ENCODE assay signal across 10 cellular contexts in genomic region chr2:37322368-37322767, GRCh38. TPM values are rescaled to one million over a fixed set of nuclear protein-coding genes. Genes with fewer than 3 reads are reported as not detected.
DNase-seq lines count a peak whose midpoint lies in the region; ATAC-seq, FAIRE-seq and TF ChIP-seq lines count a peak whose summit lies in the region.
"Had no signal": no experiment of that assay in that cellular context is flagged by ENCODE, and none has a peak within 500 bp of the region (broad histone marks: within the 10 kb centered on the region; RNA-seq: fewer than 3 reads in every experiment).

No MANE protein-coding gene starts in this region.

- TF ChIP-seq CTCF in GM06990 (IDR thresholded peaks at IDR 0.05; ENCODE audit: insufficient read depth, low read length, poor library complexity, severe bottlenecking) (no peak), OCI-LY1 (IDR thresholded peaks at IDR 0.05; ENCODE audit: low read length) (no peak), endothelial cell of umbilical vein (IDR thresholded peaks at IDR 0.05; ENCODE audit: extremely low read depth in 1 of 2, insufficient read depth in 1 of 2, low read depth in 1 of 2, low read length in 2 of 2) (no peak), gastrocnemius medialis (IDR thresholded peaks at IDR 0.05 in 4 of 5, conservative IDR thresholded peaks at IDR 0.05 in 1 of 5) (no peak)

- no peaks in the 10 kb centered on the region for H3K9me1 ChIP-seq in endothelial cell of umbilical vein (replicated peaks; ENCODE audit: control insufficient read depth, extremely low read depth, insufficient read depth, low read length)

- CTCF ChIA-PET in endothelial cell of umbilical vein (lab: Charles Lee): interaction anchor here (0.8 to 2.6 kb wide), 11 partner anchors 10 to 555 kb away, joined by 3 to 18 read pairs (median 6); no protein-coding TSS in a partner anchor

- H3K27me3 ChIP-seq in GM06990 (replicated peaks; ENCODE audit: control insufficient read depth, insufficient read depth, low read length) (no peaks in the 10 kb centered on the region; the same call in 1 of the 2 replicates), OCI-LY1 (ENCODE audit: insufficient read depth, low read length) (no peaks in the 10 kb centered on the region), endothelial cell of umbilical vein (ENCODE audit: control insufficient read depth in 2 of 2, insufficient read depth in 2 of 2, low read length in 2 of 2) (no peaks in the 10 kb centered on the region), gastrocnemius medialis (no peaks in the 10 kb centered on the region)
- H3K27me3 ChIP-seq: uterus had no signal

- no peaks in the 10 kb centered on the region for H3K9me2 ChIP-seq in OCI-LY1 (ENCODE audit: low read depth, low read length)

- no peaks in the 10 kb centered on the region; the same call in 1 of the 2 replicates for H4K20me1 ChIP-seq in OCI-LY1 (ENCODE audit: insufficient read depth, low read length)
- peaks cover 10% of the 10 kb centered on the region for H4K20me1 ChIP-seq in endothelial cell of umbilical vein (replicated peaks; ENCODE audit: control insufficient read depth, extremely low read depth, insufficient read depth, low read length)

- H3K9ac ChIP-seq in OCI-LY1 (ENCODE audit: low read length) (peak overlapping the region; percentile 99), endothelial cell of umbilical vein (replicated peaks; ENCODE audit: extremely low read depth, insufficient read depth, low read length) (peak overlapping the region; percentile 93)

- FAIRE-seq in endothelial cell of umbilical vein (lab: Jason Lieb, UNC): no peak

- H3K4me2 ChIP-seq in OCI-LY1 (ENCODE audit: low read length) (peak overlapping the region; percentile 78), endothelial cell of umbilical vein (ENCODE audit: insufficient read depth, low read length) (peak overlapping the region; percentile 97)

- H3K36me3 ChIP-seq in GM06990 (ENCODE audit: control insufficient read depth, insufficient read depth, low read length) (no peaks in the 10 kb centered on the region), OCI-LY1 (ENCODE audit: insufficient read depth, low read length) (peaks cover 36% of the 10 kb centered on the region), endothelial cell of umbilical vein (ENCODE audit: control insufficient read depth in 2 of 2, extremely low read depth in 1 of 2, insufficient read depth in 2 of 2, low read length in 2 of 2) (peaks cover 0 to 5% of the 10 kb centered on the region in 2 experiments), gastrocnemius medialis (no peaks in the 10 kb centered on the region)
- H3K36me3 ChIP-seq: uterus had no signal

- POLR2A ChIA-PET in endothelial cell of umbilical vein (lab: Charles Lee): no interaction called here

- no peaks in the 10 kb centered on the region for H3K9me3 ChIP-seq in OCI-LY1 (ENCODE audit: low read length)
- no peaks in the 10 kb centered on the region for H3K9me3 ChIP-seq in endothelial cell of umbilical vein (replicated peaks; ENCODE audit: control insufficient read depth, insufficient read depth, low read length)
- no peaks in the 10 kb centered on the region for H3K9me3 ChIP-seq in gastrocnemius medialis
- H3K9me3 ChIP-seq: uterus had no signal

- no peaks in the 10 kb centered on the region for H3F3A ChIP-seq in OCI-LY1 (ENCODE audit: insufficient read depth, low read length)

- peaks cover 66% of the 10 kb centered on the region for H3K79me2 ChIP-seq in OCI-LY1 (ENCODE audit: insufficient read depth, low read length)
- peaks cover 68% of the 10 kb centered on the region for H3K79me2 ChIP-seq in endothelial cell of umbilical vein (ENCODE audit: control insufficient read depth, insufficient read depth, low read length)

- no TSS peak for BruUV-seq in endothelial cell of umbilical vein (replicated peaks; lab: Mats Ljungman, UMichigan)

- H3K4me3 ChIP-seq in GM06990 (replicated peaks; ENCODE audit: low read depth, low read length) (peak overlapping the region; percentile 67), OCI-LY1 (ENCODE audit: low read depth, low read length, poor library complexity, severe bottlenecking) (peak overlapping the region; percentile 100), endothelial cell of umbilical vein (replicated peaks in 1 of 3; ENCODE audit: insufficient read depth in 1 of 3, low read depth in 1 of 3, low read length in 3 of 3) (peak overlapping the region in 2 of 3 experiments; percentile 97 to 98), gastrocnemius medialis (peak overlapping the region in 2 of 4 donors; percentile 71 to 79)

- DNase-seq in GM06990 (ENCODE audit: extremely low read depth, insufficient read length) (no peak), endothelial cell of umbilical vein (ENCODE audit: low read depth, low spot score) (peak; percentile 54), gastrocnemius medialis (no peak), NCI-H2227 (lab: John Stamatoyannopoulos, UW; ENCODE audit: unreplicated experiment) (no peak)
- DNase-seq in stimulated activated CD4-positive, alpha-beta T cell treated with anti-CD3 and anti-CD28 coated beads, Interleukin-2, amount 100 ng/mL, for 48 hours: no peak
- no peak for DNase-seq in activated CD4-positive, alpha-beta T cell treated with anti-CD3 and anti-CD28 coated beads, Interleukin-2, amount 50 U/mL, for 1 hour
- DNase-seq: activated CD8-positive, alpha-beta memory T cell treated with anti-CD3 and anti-CD28 coated beads, Interleukin-2, amount 10 ng/mL, durations not matched to agents 7 days and 5 days; uterus had no signal

- TF ChIP-seq POLR2A in endothelial cell of umbilical vein (IDR thresholded peaks at IDR 0.05; ENCODE audit: low read depth, low read length): no peak
- TF ChIP-seq POLR2A in gastrocnemius medialis (IDR thresholded peaks at IDR 0.05): no peak

- H3K27ac ChIP-seq in OCI-LY1 (ENCODE audit: low read depth, low read length, poor library complexity, severe bottlenecking) (peak overlapping the region; percentile 84), endothelial cell of umbilical vein (ENCODE audit: insufficient read depth, low read depth, low read length) (no peak overlapping the region), gastrocnemius medialis (peak overlapping the region; percentile 79 to 93 (median 90))

- intact Hi-C loops in endothelial cell of umbilical vein (cut with micrococcal nuclease): loop anchor here (5.0 to 10.0 kb wide), 3 partner anchors 90 to 750 kb away; partner anchors contain the start of genes CEBPZ and NDUFAF7
- intact Hi-C loops in gastrocnemius medialis (cut with DNase I; ENCODE audit: low total_unique reads): loop anchor here (5.0 kb wide), 2 partner anchors 40 to 55 kb away; no protein-coding TSS in a partner anchor

- H2AFZ ChIP-seq in OCI-LY1 (ENCODE audit: low read length): no peak overlapping the region
- H2AFZ ChIP-seq in endothelial cell of umbilical vein (ENCODE audit: low read depth, low read length): no peak overlapping the region

- dilution Hi-C loops in endothelial cell of umbilical vein (cut with MboI; ENCODE audit: extremely low pct_ligation_motif_present, low sequenced_read_pairs): no loop called here

- peaks cover 77% of the 10 kb centered on the region for H3K4me1 ChIP-seq in OCI-LY1 (ENCODE audit: insufficient read depth, low read length, severe bottlenecking)
- peaks cover 27% of the 10 kb centered on the region for H3K4me1 ChIP-seq in endothelial cell of umbilical vein (ENCODE audit: control insufficient read depth, extremely low read depth, insufficient read depth, low read length)
- H3K4me1 ChIP-seq in gastrocnemius medialis: peaks cover 49 to 50% of the 10 kb centered on the region in 2 donors

- ATAC-seq in gastrocnemius medialis (no peak), HG03442 (IDR thresholded peaks at IDR 0.05; ENCODE audit: unreplicated experiment) (no peak)
- ATAC-seq: activated CD8-positive, alpha-beta memory T cell treated with anti-CD3 and anti-CD28 coated beads, Interleukin-2, amount 10 ng/mL, durations not matched to agents 7 days and 5 days had no signal

- in situ Hi-C loops in gastrocnemius medialis (cut with MboI; ENCODE audit: low sequenced_read_pairs in 4 of 4): no loop called here

TF ChIP-seq in endothelial cell of umbilical vein, 7 proteins besides CTCF, POLR2A, EP300 and RAD21:
- TF ChIP-seq MAX (IDR thresholded peaks at IDR 0.05; ENCODE audit: insufficient read depth, insufficient read length): no peak
- TF ChIP-seq POLR2AphosphoS5 (IDR thresholded peaks at IDR 0.05; ENCODE audit: insufficient read depth, low read depth, low read length): no peak
- TF ChIP-seq FOS (IDR thresholded peaks at IDR 0.05; ENCODE audit: borderline replicate concordance, insufficient read depth, low read length): no peak
- TF ChIP-seq GATA2 (IDR thresholded peaks at IDR 0.05; ENCODE audit: insufficient read depth, insufficient read length, low read depth, low read length): no peak
- no peak for TF ChIP-seq MYC (IDR thresholded peaks at IDR 0.05; ENCODE audit: low read depth, low read length)
- no peak for TF ChIP-seq JUN (IDR thresholded peaks at IDR 0.05; ENCODE audit: borderline replicate concordance, insufficient read depth, insufficient read length, low read depth)
- TF ChIP-seq EZH2 (IDR thresholded peaks at IDR 0.05; ENCODE audit: borderline replicate concordance, low read depth, low read length, severe bottlenecking): no peak

RNA-seq across cellular contexts. Expression of gene PRKD3, which starts 2.3 kb away (rescaled TPM):
- total RNA-seq in endothelial cell of umbilical vein: 47.3 and 48.4 TPM in 2 replicates
- 11.9 and 14.9 TPM in 2 replicates for polyA plus RNA-seq in endothelial cell of umbilical vein
- polyA plus RNA-seq in endothelial cell of umbilical vein (2011; cell fraction: cytosol; rRNA removed): 17.6 and 18.1 TPM in 2 replicates
- 43.1 and 51.5 TPM in 2 replicates for polyA plus RNA-seq in endothelial cell of umbilical vein (2011; cell fraction: nucleus; rRNA removed)
- 23.0 and 35.6 TPM in 2 replicates for polyA plus RNA-seq in endothelial cell of umbilical vein (2012)
- 45.1 and 46.9 TPM in 2 replicates for polyA minus RNA-seq in endothelial cell of umbilical vein
- 40.1 TPM for polyA minus RNA-seq in endothelial cell of umbilical vein (2011; cell fraction: cytosol; rRNA and poly(A)+ RNA removed)
- polyA minus RNA-seq in endothelial cell of umbilical vein (2011; cell fraction: nucleus; rRNA and poly(A)+ RNA removed): 55.8 and 91.6 TPM in 2 replicates
- 10 to 100 TPM; 11.0 to 34.4 (median 14.9) TPM for total RNA-seq in gastrocnemius medialis

RNA-seq across cellular contexts. Expression of gene QPCT, which starts 22.1 kb away (rescaled TPM):
- 12.8 and 14.3 TPM in 2 replicates for total RNA-seq in endothelial cell of umbilical vein
- polyA plus RNA-seq in endothelial cell of umbilical vein: 17.2 and 20.6 TPM in 2 replicates
- 15.0 and 15.4 TPM in 2 replicates for polyA plus RNA-seq in endothelial cell of umbilical vein (2011; cell fraction: cytosol; rRNA removed)
- polyA plus RNA-seq in endothelial cell of umbilical vein (2011; cell fraction: nucleus; rRNA removed): 8.5 TPM in 2 replicates
- 10.8 and 21.0 TPM in 2 replicates for polyA plus RNA-seq in endothelial cell of umbilical vein (2012)
- polyA minus RNA-seq in endothelial cell of umbilical vein: 20.2 and 26.9 TPM in 2 replicates
- polyA minus RNA-seq in endothelial cell of umbilical vein (2011; cell fraction: cytosol; rRNA and poly(A)+ RNA removed): not detected
- 6.6 and 6.9 TPM in 2 replicates for polyA minus RNA-seq in endothelial cell of umbilical vein (2011; cell fraction: nucleus; rRNA and poly(A)+ RNA removed)
- total RNA-seq in gastrocnemius medialis: 1 to 10 TPM; 1.5 to 6.4 (median 4.7) TPM
